In the genomic region with DNA sequence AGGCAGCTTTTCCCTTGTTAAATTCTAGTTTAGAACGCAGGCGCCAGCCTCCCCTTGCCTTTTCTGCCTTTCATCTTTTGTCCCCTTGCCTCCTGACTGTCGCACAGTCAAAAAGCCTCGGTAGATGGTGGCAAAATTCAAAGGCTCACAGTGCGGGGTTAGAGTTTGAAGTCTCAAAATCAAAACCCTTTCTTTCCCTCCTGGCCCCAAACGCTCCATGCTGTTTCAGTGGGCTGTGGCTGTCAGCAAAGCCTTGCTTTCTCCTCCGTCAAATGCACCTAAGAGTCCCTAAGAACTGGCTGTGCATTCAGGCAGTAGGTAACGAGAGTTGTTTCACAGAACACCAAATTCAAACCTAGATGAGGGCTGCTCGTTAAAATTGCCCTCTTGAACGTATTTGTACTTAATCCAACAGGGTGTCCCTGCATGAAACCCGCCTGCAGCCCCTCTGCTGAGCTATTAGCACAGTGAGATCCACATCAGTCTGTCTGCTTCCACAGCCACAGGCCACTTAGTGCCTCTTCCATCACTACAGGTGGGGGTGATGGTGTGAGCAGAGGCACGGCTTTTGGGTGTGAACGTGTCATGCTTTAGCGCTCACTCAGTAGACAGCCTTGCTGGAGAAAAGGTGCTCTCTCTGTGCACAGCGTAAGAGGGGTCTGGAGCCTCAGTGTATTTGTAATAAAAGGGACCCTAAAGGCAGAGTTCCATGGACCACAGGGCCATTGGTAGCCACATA, we compare ENCODE assay signal across 19 cellular contexts.
DNase-seq lines count a peak whose midpoint lies in the region; ATAC-seq, FAIRE-seq and TF ChIP-seq lines count a peak whose summit lies in the region.
"Had no signal": no experiment of that assay in that cellular context is flagged by ENCODE, and none has a peak within 500 bp of the region (broad histone marks: within the 10 kb centered on the region; RNA-seq: fewer than 3 reads in every experiment).

No MANE protein-coding gene starts in this region.

- peak overlapping the region; percentile 97 for H3K27ac Mint-ChIP-seq in neural progenitor cell
- no peak overlapping the region for H3K27ac Mint-ChIP-seq in type B pancreatic cell
- H3K27ac Mint-ChIP-seq: CD4-positive, alpha-beta memory T cell had no signal

- TF ChIP-seq CTCF in left ventricle myocardium inferior (IDR thresholded peaks at IDR 0.05; ENCODE audit: borderline replicate concordance), result no peak
- no peak for TF ChIP-seq CTCF in neural progenitor cell (IDR thresholded peaks at IDR 0.05)
- TF ChIP-seq CTCF in D721Med (IDR thresholded peaks at IDR 0.05; ENCODE audit: insufficient read depth, missing control alignments), result no peak
- no peak for TF ChIP-seq CTCF in type B pancreatic cell (conservative IDR thresholded peaks at IDR 0.05)

- no peak overlapping the region for H3K4me3 ChIP-seq in left ventricle myocardium inferior
- no peak overlapping the region for H3K4me3 ChIP-seq in ectodermal cell (ENCODE audit: insufficient read depth, low read depth, low read length)
- H3K4me3 ChIP-seq in neural progenitor cell, result no peak overlapping the region
- H3K4me3 ChIP-seq: GM23248 had no signal

- H3K27me3 ChIP-seq in left ventricle myocardium inferior (ENCODE audit: low read depth), result peaks cover 14% of the 10 kb centered on the region
- H3K27me3 ChIP-seq in ectodermal cell (ENCODE audit: control insufficient read depth, insufficient read depth, low read length, poor library complexity, severe bottlenecking), result no peaks in the 10 kb centered on the region
- H3K27me3 ChIP-seq in neural progenitor cell, result no peaks in the 10 kb centered on the region

- H3K9ac ChIP-seq in neural progenitor cell, result no peak overlapping the region
- H3K9ac ChIP-seq: GM23248 had no signal

- ATAC-seq in Right ventricle myocardium superior (ENCODE audit: poor library complexity) (no peak), HG02588 (IDR thresholded peaks at IDR 0.05; ENCODE audit: unreplicated experiment) (no peak), HG03571 (IDR thresholded peaks at IDR 0.05; ENCODE audit: unreplicated experiment) (no peak)
- ATAC-seq: PC-3 had no signal

- no peaks in the 10 kb centered on the region for H3K9me3 Mint-ChIP-seq in neural progenitor cell
- no peaks in the 10 kb centered on the region for H3K9me3 Mint-ChIP-seq in type B pancreatic cell
- H3K9me3 Mint-ChIP-seq: CD4-positive, alpha-beta memory T cell had no signal

- H4K20me1 ChIP-seq in neural progenitor cell (ENCODE audit: low read depth), result no peaks in the 10 kb centered on the region

- H3K79me2 ChIP-seq in neural progenitor cell (ENCODE audit: low read depth), result no peaks in the 10 kb centered on the region

- peaks cover 5% of the 10 kb centered on the region for H3K27me3 Mint-ChIP-seq in neural progenitor cell (ENCODE audit: insufficient read depth, low read depth)
- peaks cover 6% of the 10 kb centered on the region for H3K27me3 Mint-ChIP-seq in type B pancreatic cell
- H3K27me3 Mint-ChIP-seq: CD4-positive, alpha-beta memory T cell had no signal

- peak overlapping the region; percentile 57 for H2AFZ ChIP-seq in neural progenitor cell (replicated peaks)
- H2AFZ ChIP-seq: GM23248 had no signal

- H3K4me2 ChIP-seq in neural progenitor cell, result peak overlapping the region; percentile 57

- H3K4me3 Mint-ChIP-seq in neural progenitor cell (peak overlapping the region; percentile 64), type B pancreatic cell (no peak overlapping the region)
- H3K4me3 Mint-ChIP-seq: CD4-positive, alpha-beta memory T cell had no signal

- H3K27ac ChIP-seq in left ventricle myocardium inferior (replicated peaks), result peak overlapping the region; percentile 46
- peak overlapping the region; percentile 77 for H3K27ac ChIP-seq in ectodermal cell (ENCODE audit: insufficient read depth, low read depth, low read length, poor library complexity, severe bottlenecking)
- H3K27ac ChIP-seq in neural progenitor cell, result peak overlapping the region; percentile 59
- H3K27ac ChIP-seq: GM23248 had no signal

- H3K4me1 ChIP-seq in left ventricle myocardium inferior (peaks cover 12% of the 10 kb centered on the region), ectodermal cell (ENCODE audit: control insufficient read depth, insufficient read depth, low read length) (peaks cover 26% of the 10 kb centered on the region), neural progenitor cell (peaks cover 23% of the 10 kb centered on the region)

- 76 to 77% methylated on average over 15 of the region's 15 CpGs for WGBS in ectodermal cell, 2 experiments

- H3K36me3 Mint-ChIP-seq in neural progenitor cell, result peaks cover 3% of the 10 kb centered on the region
- no peaks in the 10 kb centered on the region for H3K36me3 Mint-ChIP-seq in type B pancreatic cell

- peaks cover 45% of the 10 kb centered on the region for H3K4me1 Mint-ChIP-seq in neural progenitor cell
- peaks cover 8% of the 10 kb centered on the region for H3K4me1 Mint-ChIP-seq in type B pancreatic cell (ENCODE audit: unreplicated experiment)

- no peaks in the 10 kb centered on the region for H3K9me3 ChIP-seq in left ventricle myocardium inferior (replicated peaks)
- no peaks in the 10 kb centered on the region for H3K9me3 ChIP-seq in ectodermal cell (ENCODE audit: control insufficient read depth, low read length)
- no peaks in the 10 kb centered on the region for H3K9me3 ChIP-seq in neural progenitor cell (ENCODE audit: low read depth)

- no peak for FAIRE-seq in D721Med (lab: Jason Lieb, UNC)
- FAIRE-seq: GM12892, GM19239 had no signal

- intact Hi-C loops in left ventricle myocardium inferior (cut with micrococcal nuclease), result no loop called here
- intact Hi-C loops in Right ventricle myocardium superior (cut with DNase I), result no loop called here

- peaks cover 10% of the 10 kb centered on the region for H3F3A ChIP-seq in neural progenitor cell (ENCODE audit: low read depth)

- no peaks in the 10 kb centered on the region for H3K36me3 ChIP-seq in left ventricle myocardium inferior
- no peaks in the 10 kb centered on the region for H3K36me3 ChIP-seq in ectodermal cell (ENCODE audit: control insufficient read depth, insufficient read depth, low read length)
- no peaks in the 10 kb centered on the region for H3K36me3 ChIP-seq in neural progenitor cell

- DNase-seq in left ventricle myocardium inferior, result no peak
- DNase-seq in Right ventricle myocardium superior, result no peak
- DNase-seq in neural progenitor cell (ENCODE audit: low spot score), result peak; percentile 31
- DNase-seq in D721Med (ENCODE audit: insufficient read length, low spot score), result no peak
- DNase-seq in type B pancreatic cell (ENCODE audit: extremely low spot score, unreplicated experiment), result no peak
- DNase-seq: AML-193; CD4-positive, alpha-beta memory T cell; DND-41; GDM1; GM23248; KBM-7; NCI-H1048; NCI-H69; PC-3 had no signal
